12 cellular contexts compared by ENCODE assay signal in genomic region chr21:31874817-31875216, GRCh38. TPM values are rescaled to one million over a fixed set of nuclear protein-coding genes. Genes with fewer than 3 reads are reported as not detected.
A peak's percentile ranks its signal among the peaks of the same experiment; 100 is the strongest.
DNase-seq lines count a peak whose midpoint lies in the region; FAIRE-seq and TF ChIP-seq lines count a peak whose summit lies in the region.
"Had no signal": no experiment of that assay in that cellular context is flagged by ENCODE, and none has a peak within 500 bp of the region (broad histone marks: within the 10 kb centered on the region; RNA-seq: fewer than 3 reads in every experiment).

No MANE protein-coding gene starts in this region.

- no peaks in the 10 kb centered on the region for H3K9me3 ChIP-seq in iPS-18a (ENCODE audit: control insufficient read depth, low read depth, low read length)
- H3K9me3 ChIP-seq: Peyer's patch had no signal

- H3K4me3 ChIP-seq in iPS-18a (ENCODE audit: low read length) (peak overlapping the region; percentile 72), rectal smooth muscle tissue (ENCODE audit: low read length) (peak overlapping the region; percentile 43)

- no peak overlapping the region for H3K27ac ChIP-seq in iPS-18a (ENCODE audit: low read length)
- peak overlapping the region; percentile 15 for H3K27ac ChIP-seq in rectal smooth muscle tissue (ENCODE audit: low read depth, low read length)

- FAIRE-seq in RCC 7860 (lab: Jason Lieb, UNC) (no peak), H54 (lab: Jason Lieb, UNC) (no peak)

- peaks cover 31% of the 10 kb centered on the region for H3K27me3 ChIP-seq in iPS-18a (ENCODE audit: control insufficient read depth, insufficient read depth, low read length)
- peaks cover 5% of the 10 kb centered on the region for H3K27me3 ChIP-seq in rectal smooth muscle tissue (ENCODE audit: control insufficient read depth, insufficient read depth, low read length)
- H3K27me3 ChIP-seq: Peyer's patch had no signal

- H3K36me3 ChIP-seq in iPS-18a (ENCODE audit: control insufficient read depth, low read depth, low read length) = no peaks in the 10 kb centered on the region
- H3K36me3 ChIP-seq in rectal smooth muscle tissue (ENCODE audit: control insufficient read depth, insufficient read depth, low read length) = no peaks in the 10 kb centered on the region
- H3K36me3 ChIP-seq: Peyer's patch had no signal

- H3K4me1 ChIP-seq in iPS-18a (ENCODE audit: control insufficient read depth, low read depth, low read length) (peaks cover 22% of the 10 kb centered on the region), rectal smooth muscle tissue (ENCODE audit: control insufficient read depth, insufficient read depth, low read length) (no peaks in the 10 kb centered on the region)

- TF ChIP-seq POLR2A in H54 (IDR thresholded peaks at IDR 0.05; ENCODE audit: low read depth, low read length) = no peak

- H3K9ac ChIP-seq in iPS-18a (ENCODE audit: low read length) (no peak overlapping the region), rectal smooth muscle tissue (ENCODE audit: low read length) (no peak overlapping the region)

- DNase-seq in Daoy (ENCODE audit: low read depth) (peak; percentile 25), SW480 (ENCODE audit: low spot score) (peak; percentile 62), NOMO-1 treated with DMSO at 0.1 percent for 48 hours (lab: John Stamatoyannopoulos, UW; ENCODE audit: unreplicated experiment) (no peak), RCC 7860 (ENCODE audit: low spot score) (no peak), H54 (ENCODE audit: insufficient read length, low spot score) (no peak)
- no peak for DNase-seq in NK-92 treated with Interleukin-12 subunit alpha and Interleukin-12 subunit beta, amount 100 ng/mL, for 24 hours (lab: John Stamatoyannopoulos, UW)
- DNase-seq: COR-L47, HFFc6, NCI-H146 had no signal

RNA-seq across cellular contexts. Expression of gene HUNK, which starts 2.0 kb away (rescaled TPM):
- total RNA-seq in Daoy (2014; rRNA removed; shearing (Covaris generic)) = 0.98 and 1.9 TPM in 2 replicates
- total RNA-seq: HFFc6 had no signal

Comparison
In these comparisons a context has a peak if more than half of its experiments do, and no peak if none do; other contexts are left out.
1. DNase-seq: peak in Daoy (single experiment) and SW480 (single experiment); none in NOMO-1 treated with DMSO at 0.1 percent for 48 hours (single experiment), RCC 7860 (single experiment), H54 (single experiment) and NK-92 treated with Interleukin-12 subunit alpha and Interleukin-12 subunit beta, amount 100 ng/mL, for 24 hours (single experiment).